ENCODE assay signal across 22 cellular contexts in the genomic region with DNA sequence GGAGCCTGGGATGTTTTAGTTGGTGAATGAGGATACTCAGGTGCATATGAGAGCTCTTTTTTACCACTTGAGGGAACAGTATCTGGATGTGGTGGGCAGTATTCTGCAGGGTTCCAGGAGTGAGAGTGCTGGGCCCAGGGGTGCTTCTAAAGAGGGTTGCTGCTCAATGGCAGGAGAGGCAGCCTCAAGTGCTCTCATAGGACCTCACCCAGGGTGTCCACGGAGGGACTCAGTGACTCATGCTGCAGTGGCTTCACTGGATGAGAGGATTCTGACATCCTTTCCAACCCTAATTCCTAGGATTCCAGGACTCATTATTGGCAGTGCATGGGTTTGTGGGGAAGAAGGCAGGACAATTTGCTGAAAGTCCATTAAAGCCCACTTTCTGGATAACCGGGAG.
"Had no signal": no experiment of that assay in that cellular context is flagged by ENCODE, and none has a peak within 500 bp of the region (broad histone marks: within the 10 kb centered on the region; RNA-seq: fewer than 3 reads in every experiment).

No MANE protein-coding gene starts in this region.

- H3K9me3 ChIP-seq: transverse colon had no signal

- H3K27me3 Mint-ChIP-seq: activated CD4-positive, alpha-beta T cell treated with anti-CD3 and anti-CD28 coated beads, Interleukin-2, amount 10 ng/mL, durations not matched to agents 24 days and 14 days; activated naive CD8-positive, alpha-beta T cell; brain; dendritic cell treated with granulocyte-macrophage colony-stimulating factor and Interleukin-4, amounts not matched to agents 40 ng/mL and 50 ng/mL, for 4 days; T-helper 17 cell had no signal

- H3K4me1 Mint-ChIP-seq: activated CD4-positive, alpha-beta T cell treated with anti-CD3 and anti-CD28 coated beads, Interleukin-2, amount 10 ng/mL, durations not matched to agents 24 days and 14 days; brain; immature natural killer cell; T-helper 17 cell had no signal

- H3K36me3 Mint-ChIP-seq: activated naive CD8-positive, alpha-beta T cell; brain; immature natural killer cell had no signal

- H3K27ac ChIP-seq: transverse colon had no signal

- H3K4me3 ChIP-seq: transverse colon had no signal

- H3K36me3 ChIP-seq: transverse colon had no signal

- H3K4me3 Mint-ChIP-seq: activated CD4-positive, alpha-beta T cell treated with anti-CD3 and anti-CD28 coated beads, Interleukin-2, amount 10 ng/mL, durations not matched to agents 24 days and 14 days; activated CD8-positive, alpha-beta T cell treated with anti-CD3 and anti-CD28 coated beads, Interleukin-2, amount 10 ng/mL, durations not matched to agents 7 days and 5 days; activated naive CD8-positive, alpha-beta T cell; brain; dendritic cell treated with granulocyte-macrophage colony-stimulating factor and Interleukin-4, amounts not matched to agents 40 ng/mL and 50 ng/mL, for 4 days; immature natural killer cell; nephron progenitor cell; T-helper 17 cell had no signal

- DNase-seq: activated CD4-positive, alpha-beta T cell treated with anti-CD3 and anti-CD28 coated beads, Interleukin-2, amount 10 ng/mL, durations not matched to agents 24 days and 14 days; activated CD4-positive, CD25-positive, alpha-beta regulatory T cell; activated CD8-positive, alpha-beta memory T cell treated with anti-CD3 and anti-CD28 coated beads, Interleukin-2, amount 50 U/mL, for 4 hours; activated CD8-positive, alpha-beta T cell treated with anti-CD3 and anti-CD28 coated beads, Interleukin-2, amount 10 ng/mL, durations not matched to agents 7 days and 5 days; activated gamma-delta T cell treated with Interleukin-2 at 50 U/mL for 16 hours; amniotic stem cell; effector memory CD4-positive, alpha-beta T cell; foreskin melanocyte; head of caudate nucleus; immature natural killer cell; nephron progenitor cell; occipital lobe; right cardiac atrium; small intestine; stimulated activated CD4-positive, alpha-beta T cell treated with anti-CD3 and anti-CD28 coated beads, Interleukin-4, amount 100 ng/mL, for 4 hours; stimulated activated CD8-positive, alpha-beta memory T cell treated with anti-CD3 and anti-CD28 coated beads, Interleukin-4, amount 100 ng/mL, for 48 hours; stimulated activated naive CD8-positive, alpha-beta T cell treated with anti-CD3 and anti-CD28 coated beads, Interleukin-15, Interleukin-2, amounts not matched to agents 100 U/mL and 50 U/mL, for 24 hours; T-helper 17 cell; transverse colon had no signal

- H3K27ac Mint-ChIP-seq: activated CD4-positive, alpha-beta T cell treated with anti-CD3 and anti-CD28 coated beads, Interleukin-2, amount 10 ng/mL, durations not matched to agents 24 days and 14 days; activated CD8-positive, alpha-beta T cell treated with anti-CD3 and anti-CD28 coated beads, Interleukin-2, amount 10 ng/mL, durations not matched to agents 7 days and 5 days; activated naive CD8-positive, alpha-beta T cell; brain; dendritic cell treated with granulocyte-macrophage colony-stimulating factor and Interleukin-4, amounts not matched to agents 40 ng/mL and 50 ng/mL, for 4 days; immature natural killer cell; nephron progenitor cell; T-helper 17 cell had no signal

- H3K27me3 ChIP-seq: transverse colon had no signal

- H3K9me3 Mint-ChIP-seq: nephron progenitor cell had no signal

- H3K4me1 ChIP-seq: transverse colon had no signal
